Comparison of ENCODE assay signal across 30 cellular contexts in genomic region chr15:83166218-83166617, GRCh38. TPM values are rescaled to one million over a fixed set of nuclear protein-coding genes. Genes with fewer than 3 reads are reported as not detected.
DNase-seq lines count a peak whose midpoint lies in the region; ATAC-seq, FAIRE-seq and TF ChIP-seq lines count a peak whose summit lies in the region.
"Had no signal": no experiment of that assay in that cellular context is flagged by ENCODE, and none has a peak within 500 bp of the region (broad histone marks: within the 10 kb centered on the region; RNA-seq: fewer than 3 reads in every experiment).

No MANE protein-coding gene starts in this region.

- H3K27ac ChIP-seq in GM23338 (ENCODE audit: low read depth): no peak overlapping the region
- H3K27ac ChIP-seq in endothelial cell of umbilical vein (ENCODE audit: insufficient read depth, low read depth, low read length): peak overlapping the region; percentile 49
- H3K27ac ChIP-seq in brain microvascular endothelial cell: no peak overlapping the region
- H3K27ac ChIP-seq: BLaER1, GM23248, PC-9, SJSA1 had no signal

- no peaks in the 10 kb centered on the region for H3K9me1 ChIP-seq in endothelial cell of umbilical vein (replicated peaks; ENCODE audit: control insufficient read depth, extremely low read depth, insufficient read depth, low read length)

- peaks cover 6% of the 10 kb centered on the region; the same call in 1 of the 3 replicates for H3K36me3 Mint-ChIP-seq in GM23338 (ENCODE audit: low read depth)

- H3K79me2 ChIP-seq in GM23338 (replicated peaks; ENCODE audit: insufficient read depth) (peaks cover 91% of the 10 kb centered on the region), endothelial cell of umbilical vein (ENCODE audit: control insufficient read depth, insufficient read depth, low read length) (peaks cover 79% of the 10 kb centered on the region)

- POLR2A ChIA-PET in endothelial cell of umbilical vein (lab: Charles Lee): interaction anchor here (0.6 kb wide), 2 partner anchors 38 to 122 kb away, joined by 3 read pairs; no protein-coding TSS in a partner anchor

- H4K20me1 ChIP-seq in GM23338 (replicated peaks; ENCODE audit: insufficient read depth) (peaks cover 51% of the 10 kb centered on the region), endothelial cell of umbilical vein (replicated peaks; ENCODE audit: control insufficient read depth, extremely low read depth, insufficient read depth, low read length) (peaks cover 3% of the 10 kb centered on the region)

- DNase-seq in GM23338 (ENCODE audit: low spot score) (no peak), OCI-M1 (lab: John Stamatoyannopoulos, UW) (peak; percentile 14), endothelial cell of umbilical vein (ENCODE audit: low read depth, low spot score) (no peak), pons (ENCODE audit: low spot score) (peak; percentile 2), brain microvascular endothelial cell (no peak), GM10266 (ENCODE audit: extremely low spot score) (no peak)
- DNase-seq: CD4-positive, CD25-positive, alpha-beta regulatory T cell; DMS153; DND-41; GM23248; H9; Kasumi-1; MV-4-11; NCI-H1105; NCI-H1436 treated with DMSO at 0.1 percent for 48 hours; NCI-H187 treated with DMSO at 0.1 percent for 48 hours; NCI-H446; NCI-H524 treated with DMSO at 0.1 percent for 48 hours; NCI-H82; NK-92 treated with Interleukin-12 subunit alpha and Interleukin-12 subunit beta, amount 100 ng/mL, for 24 hours; PC-9; Right ventricle myocardium superior had no signal

- H3K4me3 ChIP-seq in GM23338 (no peak overlapping the region), endothelial cell of umbilical vein (replicated peaks in 1 of 3; ENCODE audit: insufficient read depth in 1 of 3, low read depth in 1 of 3, low read length in 3 of 3) (no peak overlapping the region), brain microvascular endothelial cell (ENCODE audit: low read depth, low read length) (no peak overlapping the region)
- H3K4me3 ChIP-seq: BLaER1, GM23248, PC-9, SJSA1 had no signal

- H3K4me1 Mint-ChIP-seq in GM23338: peaks cover 48% of the 10 kb centered on the region
- H3K4me1 Mint-ChIP-seq: CD4-positive, CD25-positive, alpha-beta regulatory T cell had no signal

- H3K4me1 ChIP-seq in GM23338 (ENCODE audit: insufficient read depth) (peaks cover 12% of the 10 kb centered on the region; the same call in 1 of the 2 replicates), endothelial cell of umbilical vein (ENCODE audit: control insufficient read depth, extremely low read depth, insufficient read depth, low read length) (peaks cover 44% of the 10 kb centered on the region)
- H3K4me1 ChIP-seq: BLaER1 had no signal

- H2AFZ ChIP-seq in GM23338: no peak overlapping the region
- no peak overlapping the region for H2AFZ ChIP-seq in endothelial cell of umbilical vein (ENCODE audit: low read depth, low read length)
- H2AFZ ChIP-seq: GM23248, PC-9 had no signal

- peak overlapping the region; percentile 41; the same call in 1 of the 2 replicates for H3K27ac Mint-ChIP-seq in GM23338
- H3K27ac Mint-ChIP-seq: CD4-positive, CD25-positive, alpha-beta regulatory T cell had no signal

- no peak overlapping the region for H3K4me3 Mint-ChIP-seq in GM23338
- H3K4me3 Mint-ChIP-seq: CD4-positive, CD25-positive, alpha-beta regulatory T cell; H9 had no signal

- no peak overlapping the region for H3K4me2 ChIP-seq in GM23338
- H3K4me2 ChIP-seq in endothelial cell of umbilical vein (ENCODE audit: insufficient read depth, low read length): peak overlapping the region; percentile 28
- H3K4me2 ChIP-seq: BLaER1, PC-9 had no signal

- no peaks in the 10 kb centered on the region; the same call in 2 of the 3 replicates for H3K9me3 Mint-ChIP-seq in GM23338

- CTCF ChIA-PET in endothelial cell of umbilical vein (lab: Charles Lee): interaction anchor here (1.3 kb wide), 1 partner anchor 40 kb away, joined by 6 read pairs; no protein-coding TSS in a partner anchor

- FAIRE-seq in endothelial cell of umbilical vein (lab: Jason Lieb, UNC): no peak
- FAIRE-seq: A204.1, GM18507, HepG2 had no signal

- TF ChIP-seq POLR2A in endothelial cell of umbilical vein (IDR thresholded peaks at IDR 0.05; ENCODE audit: low read depth, low read length): no peak

- TF ChIP-seq CTCF in GM23338 (conservative IDR thresholded peaks at IDR 0.05; ENCODE audit: low read depth in 2 of 2) (no peak), endothelial cell of umbilical vein (IDR thresholded peaks at IDR 0.05; ENCODE audit: extremely low read depth in 1 of 2, insufficient read depth in 1 of 2, low read depth in 1 of 2, low read length in 2 of 2) (no peak), brain microvascular endothelial cell (IDR thresholded peaks at IDR 0.05; ENCODE audit: low read depth, low read length, missing control alignments) (no peak), GM10266 (IDR thresholded peaks at IDR 0.05; ENCODE audit: control insufficient read depth, insufficient read depth, low read depth, missing control alignments) (no peak)

- H3F3A ChIP-seq in GM23338 (replicated peaks; ENCODE audit: low read depth): no peaks in the 10 kb centered on the region

- ATAC-seq in GM23338: no peak
- no peak for ATAC-seq in HG03457 (IDR thresholded peaks at IDR 0.05; ENCODE audit: unreplicated experiment)
- ATAC-seq: HepG2 had no signal

- BruUV-seq in endothelial cell of umbilical vein (replicated peaks; lab: Mats Ljungman, UMichigan): no TSS peak

- in situ Hi-C loops in brain microvascular endothelial cell (cut with HindIII; ENCODE audit: low pct_ligation_motif_present, low sequenced_read_pairs): no loop called here

- no peak overlapping the region for H3K9ac ChIP-seq in endothelial cell of umbilical vein (replicated peaks; ENCODE audit: extremely low read depth, insufficient read depth, low read length)
- H3K9ac ChIP-seq: BLaER1, GM23248 had no signal

- H3K9me3 ChIP-seq in endothelial cell of umbilical vein (replicated peaks; ENCODE audit: control insufficient read depth, insufficient read depth, low read length): no peaks in the 10 kb centered on the region

- intact Hi-C loops in endothelial cell of umbilical vein (cut with micrococcal nuclease): no loop called here

- H3K27me3 ChIP-seq in GM23338 (ENCODE audit: insufficient read depth): no peaks in the 10 kb centered on the region
- no peaks in the 10 kb centered on the region for H3K27me3 ChIP-seq in endothelial cell of umbilical vein (ENCODE audit: control insufficient read depth in 2 of 2, insufficient read depth in 2 of 2, low read length in 2 of 2)
- no peaks in the 10 kb centered on the region for H3K27me3 ChIP-seq in brain microvascular endothelial cell (replicated peaks)
- H3K27me3 ChIP-seq: BLaER1, SJSA1 had no signal

- no peaks in the 10 kb centered on the region for H3K9me2 ChIP-seq in GM23338 (ENCODE audit: insufficient read depth)

- dilution Hi-C loops in endothelial cell of umbilical vein (cut with MboI; ENCODE audit: extremely low pct_ligation_motif_present, low sequenced_read_pairs): no loop called here

- no peaks in the 10 kb centered on the region for H3K36me3 ChIP-seq in GM23338 (ENCODE audit: insufficient read depth)
- peaks cover 0 to 3% of the 10 kb centered on the region in 2 experiments for H3K36me3 ChIP-seq in endothelial cell of umbilical vein (ENCODE audit: control insufficient read depth in 2 of 2, extremely low read depth in 1 of 2, insufficient read depth in 2 of 2, low read length in 2 of 2)
- H3K36me3 ChIP-seq in brain microvascular endothelial cell (replicated peaks): no peaks in the 10 kb centered on the region

- H3K27me3 Mint-ChIP-seq in GM23338 (ENCODE audit: insufficient read depth, low read depth, poor library complexity): no peaks in the 10 kb centered on the region

TF ChIP-seq in GM23338, 12 proteins besides CTCF, POLR2A, EP300 and RAD21 (continues in another document):
- no peak for TF ChIP-seq ZNF331 (CRISPR knock-in tag; IDR thresholded peaks at IDR 0.05; ENCODE audit: low read depth)

TF ChIP-seq in endothelial cell of umbilical vein, 7 proteins besides CTCF, POLR2A, EP300 and RAD21 (continues in another document):
- TF ChIP-seq, protein P1, sequence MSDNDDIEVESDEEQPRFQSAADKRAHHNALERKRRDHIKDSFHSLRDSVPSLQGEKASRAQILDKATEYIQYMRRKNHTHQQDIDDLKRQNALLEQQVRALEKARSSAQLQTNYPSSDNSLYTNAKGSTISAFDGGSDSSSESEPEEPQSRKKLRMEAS (IDR thresholded peaks at IDR 0.05; ENCODE audit: insufficient read depth, insufficient read length): no peak
- TF ChIP-seq POLR2AphosphoS5 (IDR thresholded peaks at IDR 0.05; ENCODE audit: insufficient read depth, low read depth, low read length) (no peak), EZH2 (IDR thresholded peaks at IDR 0.05; ENCODE audit: borderline replicate concordance, low read depth, low read length, severe bottlenecking) (no peak), JUN (IDR thresholded peaks at IDR 0.05; ENCODE audit: borderline replicate concordance, insufficient read depth, insufficient read length, low read depth) (no peak), MYC (IDR thresholded peaks at IDR 0.05; ENCODE audit: low read depth, low read length) (no peak), FOS (IDR thresholded peaks at IDR 0.05; ENCODE audit: borderline replicate concordance, insufficient read depth, low read length) (no peak)

RNA-seq across cellular contexts. Expression of gene HDGFL3, which starts 41.4 kb away (rescaled TPM):
- total RNA-seq in GM23338 (2014; rRNA removed; shearing (Covaris generic)): 67.1 and 68.6 TPM in 2 replicates
- polyA plus RNA-seq in GM23338 (2016; fragmentation: Nextera tagmentation; extraction: Ambion mirVana) (131 and 135 TPM in 2 replicates), endothelial cell of umbilical vein (10.9 and 20.2 TPM in 2 replicates)
- 155 and 156 TPM in 2 replicates for total RNA-seq in endothelial cell of umbilical vein
- polyA plus RNA-seq in endothelial cell of umbilical vein (2011; cell fraction: cytosol; rRNA removed): 56.4 and 65.8 TPM in 2 replicates
- polyA plus RNA-seq in endothelial cell of umbilical vein (2011; cell fraction: nucleus; rRNA removed): 26.9 and 52.2 TPM in 2 replicates
- polyA plus RNA-seq in endothelial cell of umbilical vein (2012): 107 and 110 TPM in 2 replicates
- 16.6 and 17.7 TPM in 2 replicates for polyA minus RNA-seq in endothelial cell of umbilical vein
- polyA minus RNA-seq in endothelial cell of umbilical vein (2011; cell fraction: cytosol; rRNA and poly(A)+ RNA removed): 4.1 TPM
- 41.0 and 54.6 TPM in 2 replicates for polyA minus RNA-seq in endothelial cell of umbilical vein (2011; cell fraction: nucleus; rRNA and poly(A)+ RNA removed)
- total RNA-seq: HT-29 had no signal

RNA-seq across cellular contexts. Expression of gene TM6SF1, which starts 58.8 kb away (rescaled TPM):
- total RNA-seq in GM23338 (2014; rRNA removed; shearing (Covaris generic)): 0.80 and 1.8 TPM in 2 replicates
- polyA plus RNA-seq in GM23338 (2016; fragmentation: Nextera tagmentation; extraction: Ambion mirVana): 1.5 TPM in 1 of 2 replicates, not detected in the other
- 26.5 and 26.8 TPM in 2 replicates for total RNA-seq in endothelial cell of umbilical vein
- 33.0 and 38.0 TPM in 2 replicates for polyA plus RNA-seq in endothelial cell of umbilical vein
- polyA plus RNA-seq in endothelial cell of umbilical vein (2011; cell fraction: cytosol; rRNA removed): 25.8 and 29.4 TPM in 2 replicates
- polyA plus RNA-seq in endothelial cell of umbilical vein (2011; cell fraction: nucleus; rRNA removed): 35.0 and 41.6 TPM in 2 replicates
- 25.7 and 29.6 TPM in 2 replicates for polyA plus RNA-seq in endothelial cell of umbilical vein (2012)
- polyA minus RNA-seq in endothelial cell of umbilical vein: 33.7 and 43.8 TPM in 2 replicates
- not detected for polyA minus RNA-seq in endothelial cell of umbilical vein (2011; cell fraction: cytosol; rRNA and poly(A)+ RNA removed)
- polyA minus RNA-seq in endothelial cell of umbilical vein (2011; cell fraction: nucleus; rRNA and poly(A)+ RNA removed): 25.5 and 26.6 TPM in 2 replicates
- total RNA-seq: GM23248, HepG2, HT-29, PC-9, RPMI7951 had no signal
- polyA plus RNA-seq: HepG2 had no signal

Comparison
In these comparisons a context has a peak if more than half of its experiments do, and no peak if none do; other contexts are left out.
1. DNase-seq: peak in OCI-M1 (single experiment) and pons (single experiment); none in GM23338 (single experiment), endothelial cell of umbilical vein (single experiment), brain microvascular endothelial cell (single experiment) and GM10266 (single experiment).